8 cellular contexts compared by ENCODE assay signal in genomic region chr4:153750197-153750817, GRCh38. TPM values are rescaled to one million over a fixed set of nuclear protein-coding genes. Genes with fewer than 3 reads are reported as not detected.
DNase-seq lines count a peak whose midpoint lies in the region; ATAC-seq and TF ChIP-seq lines count a peak whose summit lies in the region.

No MANE protein-coding gene starts in this region.

- H4K20me1 ChIP-seq in SK-N-SH (ENCODE audit: insufficient read depth) = no peaks in the 10 kb centered on the region

- no peak overlapping the region for H3K4me2 ChIP-seq in SK-N-SH

- TF ChIP-seq CTCF in LNCAP (IDR thresholded peaks at IDR 0.05) = peak; percentile 65
- TF ChIP-seq CTCF in SK-N-SH (IDR thresholded peaks at IDR 0.05) = peak; percentile 87
- TF ChIP-seq CTCF in cardiac muscle cell (IDR thresholded peaks at IDR 0.05; ENCODE audit: low read depth, low read length) = peak; percentile 76

- peaks cover 6 to 13% of the 10 kb centered on the region in 2 experiments; a peak in 3 of 4 replicates for H3K4me1 ChIP-seq in SK-N-SH (ENCODE audit: control insufficient read depth in 1 of 2, insufficient read depth in 2 of 2, low read depth in 1 of 2, low read length in 1 of 2)
- no peaks in the 10 kb centered on the region for H3K4me1 ChIP-seq in cardiac muscle cell (ENCODE audit: low read depth)

- POLR2A ChIA-PET in SK-N-SH (lab: Yijun Ruan, JAX) = interaction anchor here (0.5 kb wide), 1 partner anchor 12 kb away, joined by 3 read pairs; no protein-coding TSS in a partner anchor

- no peak for TF ChIP-seq EP300 in SK-N-SH (IDR thresholded peaks at IDR 0.05; ENCODE audit: borderline replicate concordance in 1 of 2, low read depth in 1 of 2, low read length in 1 of 2)

- no peaks in the 10 kb centered on the region for H3K9me2 ChIP-seq in SK-N-SH

- no peak overlapping the region for H3K9ac ChIP-seq in SK-N-SH

- TF ChIP-seq RAD21 in SK-N-SH (IDR thresholded peaks at IDR 0.05; ENCODE audit: low read length) = peak; percentile 94

- DNase-seq in DMS53 treated with DMSO at 0.1 percent for 48 hours (lab: John Stamatoyannopoulos, UW; ENCODE audit: unreplicated experiment) (peak; percentile 54), SK-N-SH (peak; percentile 72), cardiac muscle cell (ENCODE audit: low read depth in 1 of 2, low spot score in 1 of 2) (peak; percentile 86 to 87), renal cortical epithelial cell (ENCODE audit: low read depth) (peak; percentile 64), mesenteric fat pad (ENCODE audit: low spot score) (no peak)
- DNase-seq in activated naive CD4-positive, alpha-beta T cell treated with anti-CD3 and anti-CD28 coated beads, Interleukin-2, amount 10 ng/mL, durations not matched to agents 7 days and 5 days = peak; percentile 80

- H3K79me2 ChIP-seq in SK-N-SH (ENCODE audit: insufficient read depth) = no peaks in the 10 kb centered on the region

- peaks cover 10% of the 10 kb centered on the region for H3K4me1 Mint-ChIP-seq in activated naive CD4-positive, alpha-beta T cell treated with anti-CD3 and anti-CD28 coated beads, Interleukin-2, amount 10 ng/mL, durations not matched to agents 7 days and 5 days

- no peak overlapping the region for H3K27ac ChIP-seq in SK-N-SH (ENCODE audit: low read depth in 2 of 2, low read length in 1 of 2)
- H3K27ac ChIP-seq in cardiac muscle cell = no peak overlapping the region

- peak; percentile 88 for ATAC-seq in GM21717 (IDR thresholded peaks at IDR 0.05; ENCODE audit: unreplicated experiment)

- CTCF ChIA-PET in SK-N-SH (lab: Yijun Ruan, JAX) = interaction anchor here (0.6 to 4.9 kb wide), 63 partner anchors 8 to 1091 kb away, joined by 3 to 89 read pairs (median 4); partner anchors contain the start of genes MND1, RNF175 and TLR2
- CTCF ChIA-PET in activated naive CD4-positive, alpha-beta T cell treated with anti-CD3 and anti-CD28 coated beads, Interleukin-2, amount 10 ng/mL, durations not matched to agents 7 days and 5 days (lab: Charles Lee) = interaction anchor here (0.6 to 5.5 kb wide), 31 partner anchors 8 to 607 kb away, joined by 3 to 70 read pairs (median 4); partner anchors contain the start of genes MND1 and TMEM131L

- no peak overlapping the region for H3K27ac Mint-ChIP-seq in activated naive CD4-positive, alpha-beta T cell treated with anti-CD3 and anti-CD28 coated beads, Interleukin-2, amount 10 ng/mL, durations not matched to agents 7 days and 5 days

- H3K9me3 ChIP-seq in SK-N-SH (no peaks in the 10 kb centered on the region), cardiac muscle cell (ENCODE audit: low read depth) (no peaks in the 10 kb centered on the region)

- H3K36me3 ChIP-seq in SK-N-SH (replicated peaks in 1 of 2; ENCODE audit: control insufficient read depth in 1 of 2, insufficient read depth in 2 of 2, low read length in 1 of 2) = no peaks in the 10 kb centered on the region
- no peaks in the 10 kb centered on the region for H3K36me3 ChIP-seq in cardiac muscle cell

- no peak overlapping the region for H2AFZ ChIP-seq in SK-N-SH (ENCODE audit: low read depth)

- peaks cover 10% of the 10 kb centered on the region for H3K27me3 Mint-ChIP-seq in activated naive CD4-positive, alpha-beta T cell treated with anti-CD3 and anti-CD28 coated beads, Interleukin-2, amount 10 ng/mL, durations not matched to agents 7 days and 5 days

- H3K4me3 ChIP-seq in SK-N-SH (ENCODE audit: low read depth in 2 of 2, low read length in 1 of 2) (no peak overlapping the region), cardiac muscle cell (no peak overlapping the region)

- no peaks in the 10 kb centered on the region for H3K36me3 Mint-ChIP-seq in activated naive CD4-positive, alpha-beta T cell treated with anti-CD3 and anti-CD28 coated beads, Interleukin-2, amount 10 ng/mL, durations not matched to agents 7 days and 5 days

- H3K4me3 Mint-ChIP-seq in activated naive CD4-positive, alpha-beta T cell treated with anti-CD3 and anti-CD28 coated beads, Interleukin-2, amount 10 ng/mL, durations not matched to agents 7 days and 5 days = no peak overlapping the region

- H3K27me3 ChIP-seq in SK-N-SH (ENCODE audit: insufficient read depth) (no peaks in the 10 kb centered on the region), cardiac muscle cell (no peaks in the 10 kb centered on the region)

- peaks cover 4% of the 10 kb centered on the region for H3F3A ChIP-seq in SK-N-SH (replicated peaks; ENCODE audit: insufficient read depth)

- H3K9me3 Mint-ChIP-seq in activated naive CD4-positive, alpha-beta T cell treated with anti-CD3 and anti-CD28 coated beads, Interleukin-2, amount 10 ng/mL, durations not matched to agents 7 days and 5 days = no peaks in the 10 kb centered on the region

- WGBS in SK-N-SH (ENCODE audit: low lambda C conversion rate) = 36% methylated on average over 5 of the region's 5 CpGs

TF ChIP-seq in SK-N-SH, 30 proteins besides CTCF, POLR2A, EP300 and RAD21:
- TF ChIP-seq SMC3 (IDR thresholded peaks at IDR 0.05; ENCODE audit: low read depth, low read length) = peak; percentile 78
- TF ChIP-seq TCF12 (IDR thresholded peaks at IDR 0.05) = no peak

RNA-seq across cellular contexts. Expression of gene RNF175, which starts 9.5 kb away (rescaled TPM):
- polyA plus RNA-seq in SK-N-SH (2012; rRNA removed) (0.06 and 0.10 TPM in 2 replicates), cardiac muscle cell (1.4 and 1.8 TPM in 2 replicates)
- polyA plus RNA-seq in SK-N-SH (2012; cell fraction: cytosol; rRNA removed) = 0.12 and 0.18 TPM in 2 replicates
- 0.09 and 0.32 TPM in 2 replicates for polyA plus RNA-seq in SK-N-SH (2012; cell fraction: nucleus; rRNA removed)
- total RNA-seq in cardiac muscle cell (1.3 and 1.9 TPM in 2 replicates), renal cortical epithelial cell (0.35 and 5.5 TPM in 2 replicates), mesenteric fat pad (0.45 TPM)

RNA-seq across cellular contexts. Expression of gene SFRP2, which starts 38.6 kb away (rescaled TPM):
- polyA plus RNA-seq in SK-N-SH (2012; rRNA removed) = not detected in 2 replicates
- polyA plus RNA-seq in SK-N-SH (2012; cell fraction: cytosol; rRNA removed) = not detected in 2 replicates
- polyA plus RNA-seq in SK-N-SH (2012; cell fraction: nucleus; rRNA removed) = not detected in 2 replicates
- 0.30 and 1.7 TPM in 2 replicates for total RNA-seq in cardiac muscle cell
- 1.8 and 5.0 TPM in 2 replicates for polyA plus RNA-seq in cardiac muscle cell
- total RNA-seq in renal cortical epithelial cell = 3.3 TPM in 1 of 2 replicates, not detected in the other
- 38.2 TPM for total RNA-seq in mesenteric fat pad
